17 cellular contexts compared by ENCODE assay signal in genomic region chr17:19321481-19322128, GRCh38. TPM values are rescaled to one million over a fixed set of nuclear protein-coding genes. Genes with fewer than 3 reads are reported as not detected.
A peak's percentile ranks its signal among the peaks of the same experiment; 100 is the strongest.
DNase-seq lines count a peak whose midpoint lies in the region; ATAC-seq, FAIRE-seq and TF ChIP-seq lines count a peak whose summit lies in the region.
"Had no signal": no experiment of that assay in that cellular context is flagged by ENCODE, and none has a peak within 500 bp of the region (broad histone marks: within the 10 kb centered on the region; RNA-seq: fewer than 3 reads in every experiment).

No MANE protein-coding gene starts in this region.

- H3K79me2 ChIP-seq in MM.1S (ENCODE audit: low read length), result no peaks in the 10 kb centered on the region
- no peaks in the 10 kb centered on the region for H3K79me2 ChIP-seq in endothelial cell of umbilical vein (ENCODE audit: control insufficient read depth, insufficient read depth, low read length)
- H3K79me2 ChIP-seq in HepG2 (ENCODE audit: insufficient read depth, low read length), result no peaks in the 10 kb centered on the region
- H3K79me2 ChIP-seq: parathyroid adenoma had no signal

- H4K20me1 ChIP-seq in MM.1S (ENCODE audit: insufficient read depth, low read length) (no peaks in the 10 kb centered on the region), endothelial cell of umbilical vein (replicated peaks; ENCODE audit: control insufficient read depth, extremely low read depth, insufficient read depth, low read length) (no peaks in the 10 kb centered on the region), HepG2 (ENCODE audit: insufficient read depth, low read length) (no peaks in the 10 kb centered on the region)

- peaks cover 5% of the 10 kb centered on the region; the same call in 1 of the 2 replicates for H3F3A ChIP-seq in MM.1S (ENCODE audit: insufficient read depth, low read length)

- WGBS in HepG2 (ENCODE audit: low lambda C conversion rate), result 85% methylated on average over 9 of the region's 9 CpGs

- TF ChIP-seq EP300 in HepG2 (IDR thresholded peaks at IDR 0.05; ENCODE audit: low read depth in 2 of 2, low read length in 2 of 2) (no peak), HepG2 (CRISPR knock-in tag; IDR thresholded peaks at IDR 0.05; ENCODE audit: borderline replicate concordance) (no peak)

- no peak for ATAC-seq in HepG2
- ATAC-seq in naive thymus-derived CD4-positive, alpha-beta T cell, result no peak
- ATAC-seq: activated naive CD4-positive, alpha-beta T cell treated with anti-CD3 and anti-CD28 coated beads, Interleukin-2, amount 50 U/mL, for 72 hours had no signal

- no peak overlapping the region for H2AFZ ChIP-seq in MM.1S (ENCODE audit: low read length)
- no peak overlapping the region for H2AFZ ChIP-seq in endothelial cell of umbilical vein (ENCODE audit: low read depth, low read length)
- H2AFZ ChIP-seq in HepG2 (ENCODE audit: low read length), result no peak overlapping the region
- H2AFZ ChIP-seq: parathyroid adenoma had no signal

- in situ Hi-C loops in HepG2 (cut with HindIII; ENCODE audit: extremely low pct_ligation_motif_present, low pct_unique_long_range_greater_than_20kb), result no loop called here

- H3K9me3 ChIP-seq in MM.1S (replicated peaks; ENCODE audit: insufficient read depth, low read length), result no peaks in the 10 kb centered on the region
- H3K9me3 ChIP-seq in endothelial cell of umbilical vein (replicated peaks; ENCODE audit: control insufficient read depth, insufficient read depth, low read length), result no peaks in the 10 kb centered on the region
- H3K9me3 ChIP-seq in HepG2 (ENCODE audit: low read length), result peaks cover 11% of the 10 kb centered on the region; the same call in 1 of the 2 replicates
- H3K9me3 ChIP-seq in naive thymus-derived CD4-positive, alpha-beta T cell (ENCODE audit: control insufficient read depth in 2 of 3, low read length in 3 of 3), result no peaks in the 10 kb centered on the region

- no peak overlapping the region for H3K27ac ChIP-seq in MM.1S (ENCODE audit: low read length)
- no peak overlapping the region for H3K27ac ChIP-seq in endothelial cell of umbilical vein (ENCODE audit: insufficient read depth, low read depth, low read length)
- no peak overlapping the region for H3K27ac ChIP-seq in HepG2 (ENCODE audit: extremely low read length, insufficient read depth, low read length)
- no peak overlapping the region for H3K27ac ChIP-seq in naive thymus-derived CD4-positive, alpha-beta T cell (ENCODE audit: low read depth, low read length)
- H3K27ac ChIP-seq: parathyroid adenoma, VCaP had no signal

- H3K36me3 ChIP-seq in BJ (ENCODE audit: control insufficient read depth, insufficient read depth, low read length) (peaks cover 5% of the 10 kb centered on the region), MM.1S (replicated peaks; ENCODE audit: insufficient read depth, low read length) (no peaks in the 10 kb centered on the region), endothelial cell of umbilical vein (ENCODE audit: control insufficient read depth in 2 of 2, extremely low read depth in 1 of 2, insufficient read depth in 2 of 2, low read length in 2 of 2) (peaks cover 0 to 3% of the 10 kb centered on the region in 2 experiments), HepG2 (replicated peaks in 1 of 2; ENCODE audit: control insufficient read depth in 1 of 2, insufficient read depth in 2 of 2, low read length in 2 of 2) (no peaks in the 10 kb centered on the region; a peak in 1 of 5 replicates)
- no peaks in the 10 kb centered on the region for H3K36me3 ChIP-seq in naive thymus-derived CD4-positive, alpha-beta T cell (ENCODE audit: control insufficient read depth in 2 of 3, insufficient read depth in 3 of 3, low read length in 3 of 3)

- TF ChIP-seq POLR2A in endothelial cell of umbilical vein (IDR thresholded peaks at IDR 0.05; ENCODE audit: low read depth, low read length), result no peak
- no peak for TF ChIP-seq POLR2A in HepG2 (IDR thresholded peaks at IDR 0.05; ENCODE audit: insufficient read depth in 1 of 2, low read depth in 2 of 2, low read length in 2 of 2)

- H3K27me3 ChIP-seq in BJ (ENCODE audit: control insufficient read depth, insufficient read depth, low read length), result no peaks in the 10 kb centered on the region
- H3K27me3 ChIP-seq in MM.1S (replicated peaks; ENCODE audit: insufficient read depth, low read length), result no peaks in the 10 kb centered on the region
- H3K27me3 ChIP-seq in endothelial cell of umbilical vein (ENCODE audit: control insufficient read depth in 2 of 2, insufficient read depth in 2 of 2, low read length in 2 of 2), result no peaks in the 10 kb centered on the region
- no peaks in the 10 kb centered on the region for H3K27me3 ChIP-seq in HepG2 (ENCODE audit: control insufficient read depth in 1 of 2, insufficient read depth in 2 of 2, low read length in 2 of 2)
- no peaks in the 10 kb centered on the region for H3K27me3 ChIP-seq in naive thymus-derived CD4-positive, alpha-beta T cell (ENCODE audit: control insufficient read depth in 2 of 2, insufficient read depth in 2 of 2, low read length in 2 of 2)

- no TSS peak for BruUV-seq in endothelial cell of umbilical vein (replicated peaks; lab: Mats Ljungman, UMichigan)
- no TSS peak for BruUV-seq in HepG2 (replicated peaks; lab: Mats Ljungman, UMichigan)

- H3K4me3 Mint-ChIP-seq in naive thymus-derived CD4-positive, alpha-beta T cell, result no peak overlapping the region

- no peak for DNase-seq in BJ (ENCODE audit: low read depth)
- DNase-seq in MM.1S, result no peak
- DNase-seq in endothelial cell of umbilical vein (ENCODE audit: low read depth, low spot score), result no peak
- no peak for DNase-seq in HepG2 (ENCODE audit: low spot score)
- no peak for DNase-seq in naive thymus-derived CD4-positive, alpha-beta T cell
- no peak for DNase-seq in GM19238 (ENCODE audit: insufficient read length, low spot score)
- no peak for DNase-seq in cortex of kidney (lab: John Stamatoyannopoulos, UW)
- DNase-seq in inferior parietal cortex (ENCODE audit: extremely low spot score), result no peak
- DNase-seq: DMS53; NCI-H1417 treated with DMSO at 0.1 percent for 48 hours; NCI-H510A treated with DMSO at 0.1 percent for 48 hours; SHP77; stimulated activated CD4-positive, alpha-beta T cell treated with anti-CD3 and anti-CD28 coated beads, Interleukin-2, amount 100 ng/mL, for 48 hours; stimulated activated naive CD4-positive, alpha-beta T cell had no signal

- H3K36me3 Mint-ChIP-seq in naive thymus-derived CD4-positive, alpha-beta T cell, result peaks cover 0 to 16% (median 5%) of the 10 kb centered on the region in 5 donors

- peak; percentile 18 for TF ChIP-seq CTCF in BJ (IDR thresholded peaks at IDR 0.05; ENCODE audit: insufficient read depth, low read depth, low read length)
- peak; percentile 26 for TF ChIP-seq CTCF in MM.1S (IDR thresholded peaks at IDR 0.05; ENCODE audit: low read length)
- peak; percentile 11 to 28 for TF ChIP-seq CTCF in endothelial cell of umbilical vein (IDR thresholded peaks at IDR 0.05; ENCODE audit: extremely low read depth in 1 of 2, insufficient read depth in 1 of 2, low read depth in 1 of 2, low read length in 2 of 2)
- peak; percentile 46 for TF ChIP-seq CTCF in HepG2 (CRISPR knock-in tag; IDR thresholded peaks at IDR 0.05)

- H3K9ac ChIP-seq in MM.1S (ENCODE audit: low read length) (no peak overlapping the region), endothelial cell of umbilical vein (replicated peaks; ENCODE audit: extremely low read depth, insufficient read depth, low read length) (no peak overlapping the region), HepG2 (ENCODE audit: insufficient read depth, low read depth, low read length) (no peak overlapping the region)
- H3K9ac ChIP-seq: parathyroid adenoma had no signal

- intact Hi-C loops in endothelial cell of umbilical vein (cut with micrococcal nuclease) (no loop called here), HepG2 (cut with micrococcal nuclease; ENCODE audit: unreplicated experiment) (no loop called here)
- intact Hi-C loops in naive thymus-derived CD4-positive, alpha-beta T cell (cut with micrococcal nuclease), result no loop called here

- H3K9me3 Mint-ChIP-seq in naive thymus-derived CD4-positive, alpha-beta T cell, result peaks cover 0 to 20% (median 7%) of the 10 kb centered on the region in 11 donors

- no peak overlapping the region for H3K4me3 ChIP-seq in BJ (ENCODE audit: low read depth, low read length)
- no peak overlapping the region for H3K4me3 ChIP-seq in MM.1S (ENCODE audit: low read length)
- no peak overlapping the region for H3K4me3 ChIP-seq in endothelial cell of umbilical vein (replicated peaks in 1 of 3; ENCODE audit: insufficient read depth in 1 of 3, low read depth in 1 of 3, low read length in 3 of 3)
- H3K4me3 ChIP-seq in HepG2 (replicated peaks in 1 of 3; ENCODE audit: insufficient read depth in 1 of 3, low read depth in 2 of 3, low read length in 3 of 3), result no peak overlapping the region
- H3K4me3 ChIP-seq in naive thymus-derived CD4-positive, alpha-beta T cell (ENCODE audit: low read length), result no peak overlapping the region

- no peaks in the 10 kb centered on the region for H3K9me2 ChIP-seq in MM.1S (replicated peaks; ENCODE audit: insufficient read depth, low read length)

- H3K27ac Mint-ChIP-seq in naive thymus-derived CD4-positive, alpha-beta T cell, result no peak overlapping the region
- H3K27ac Mint-ChIP-seq: activated naive CD4-positive, alpha-beta T cell treated with anti-CD3 and anti-CD28 coated beads, Interleukin-2, amount 50 U/mL, for 72 hours had no signal

- H3K4me2 ChIP-seq in MM.1S (ENCODE audit: low read depth, low read length), result no peak overlapping the region
- no peak overlapping the region for H3K4me2 ChIP-seq in endothelial cell of umbilical vein (ENCODE audit: insufficient read depth, low read length)
- no peak overlapping the region for H3K4me2 ChIP-seq in HepG2 (ENCODE audit: low read depth, low read length)

- H3K4me1 Mint-ChIP-seq in naive thymus-derived CD4-positive, alpha-beta T cell, result no peaks in the 10 kb centered on the region

- dilution Hi-C loops in endothelial cell of umbilical vein (cut with MboI; ENCODE audit: extremely low pct_ligation_motif_present, low sequenced_read_pairs), result no loop called here

- POLR2A ChIA-PET in BJ (lab: Charles Lee) (no interaction called here), endothelial cell of umbilical vein (lab: Charles Lee) (no interaction called here), HepG2 (lab: Yijun Ruan, JAX) (interaction anchor here (1.0 to 2.6 kb wide), 2 partner anchors 17 to 25 kb away, joined by 3 to 6 read pairs; no protein-coding TSS in a partner anchor)
- POLR2A ChIA-PET in naive thymus-derived CD4-positive, alpha-beta T cell (lab: Charles Lee), result no interaction called here

- H3K9me1 ChIP-seq in endothelial cell of umbilical vein (replicated peaks; ENCODE audit: control insufficient read depth, extremely low read depth, insufficient read depth, low read length), result no peaks in the 10 kb centered on the region

- TF ChIP-seq RAD21 in HepG2 (CRISPR knock-in tag; IDR thresholded peaks at IDR 0.05), result no peak

- peaks cover 13% of the 10 kb centered on the region for H3K4me1 ChIP-seq in MM.1S (ENCODE audit: low read length)
- H3K4me1 ChIP-seq in endothelial cell of umbilical vein (ENCODE audit: control insufficient read depth, extremely low read depth, insufficient read depth, low read length), result peaks cover 14% of the 10 kb centered on the region
- H3K4me1 ChIP-seq in HepG2 (ENCODE audit: insufficient read depth, low read length), result peaks cover 16% of the 10 kb centered on the region
- no peaks in the 10 kb centered on the region for H3K4me1 ChIP-seq in naive thymus-derived CD4-positive, alpha-beta T cell (ENCODE audit: control insufficient read depth in 2 of 2, insufficient read depth in 2 of 2, low read length in 2 of 2)

- CTCF ChIA-PET in BJ (lab: Yijun Ruan, JAX) (interaction anchor here (0.7 to 2.0 kb wide), 9 partner anchors 12 to 441 kb away, joined by 3 to 5 read pairs (median 4); no protein-coding TSS in a partner anchor), endothelial cell of umbilical vein (lab: Charles Lee) (interaction anchor here (0.8 to 4.5 kb wide), 6 partner anchors 10 to 73 kb away, joined by 3 to 25 read pairs (median 8); no protein-coding TSS in a partner anchor), HepG2 (lab: Yijun Ruan, JAX; ENCODE audit: low intra/inter-chr PET ratio, low total read pairs) (no interaction called here)
- CTCF ChIA-PET in naive thymus-derived CD4-positive, alpha-beta T cell (lab: Charles Lee), result no interaction called here

- FAIRE-seq in endothelial cell of umbilical vein (lab: Jason Lieb, UNC) (no peak), HepG2 (lab: Jason Lieb, UNC) (no peak)

- peaks cover 0 to 21% (median 13%) of the 10 kb centered on the region in 5 donors for H3K27me3 Mint-ChIP-seq in naive thymus-derived CD4-positive, alpha-beta T cell

RNA-seq across cellular contexts. Expression of gene B9D1, which starts 40.9 kb away (rescaled TPM):
- polyA plus RNA-seq in BJ (2011; rRNA removed) (43.3 and 55.8 TPM in 2 replicates), endothelial cell of umbilical vein (55.8 and 66.0 TPM in 2 replicates), HepG2 (2011; rRNA removed) (28.7 and 31.1 TPM in 2 replicates)
- 10.3 and 24.5 TPM in 2 replicates for polyA minus RNA-seq in BJ (2011; rRNA and poly(A)+ RNA removed)
- total RNA-seq in endothelial cell of umbilical vein (17.9 and 20.5 TPM in 2 replicates), HepG2 (2016; rRNA removed; fragmentation: Illumina TruSeq; extraction: Trizol) (26.2 and 27.7 TPM in 2 replicates)
- polyA plus RNA-seq in endothelial cell of umbilical vein (2011; cell fraction: cytosol; rRNA removed), result 61.3 TPM in 2 replicates
- polyA plus RNA-seq in endothelial cell of umbilical vein (2011; cell fraction: nucleus; rRNA removed), result 32.8 and 53.9 TPM in 2 replicates
- 21.0 and 27.2 TPM in 2 replicates for polyA plus RNA-seq in endothelial cell of umbilical vein (2012)
- polyA minus RNA-seq in endothelial cell of umbilical vein, result 40.3 and 46.5 TPM in 2 replicates
- 20.5 TPM for polyA minus RNA-seq in endothelial cell of umbilical vein (2011; cell fraction: cytosol; rRNA and poly(A)+ RNA removed)
- 13.0 and 17.7 TPM in 2 replicates for polyA minus RNA-seq in endothelial cell of umbilical vein (2011; cell fraction: nucleus; rRNA and poly(A)+ RNA removed)
- 7.2 and 9.1 TPM in 2 replicates for total RNA-seq in HepG2 (2016; cell fraction: cytosol; rRNA removed; fragmentation: Illumina TruSeq; extraction: Trizol; ENCODE audit: low read depth)
- 28.5 TPM in 2 replicates for total RNA-seq in HepG2 (2016; cell fraction: insoluble cytoplasmic fraction; rRNA removed; fragmentation: Illumina TruSeq; extraction: Trizol)
- 9.6 and 12.5 TPM in 2 replicates for total RNA-seq in HepG2 (2016; cell fraction: membrane; rRNA removed; fragmentation: Illumina TruSeq; extraction: Trizol)
- total RNA-seq in HepG2 (2016; cell fraction: nucleus; rRNA removed; fragmentation: Illumina TruSeq; extraction: Trizol), result 16.8 and 19.2 TPM in 2 replicates
- polyA plus RNA-seq in HepG2 (2011; cell fraction: cytosol; rRNA removed), result 19.7 and 34.3 TPM in 2 replicates
- 46.3 and 48.7 TPM in 2 replicates for polyA plus RNA-seq in HepG2 (2011; cell fraction: nucleus; rRNA removed)
- polyA plus RNA-seq in HepG2 (2012), result 11.8 and 12.8 TPM in 2 replicates
- 6.7 and 10.3 TPM in 2 replicates for polyA plus RNA-seq in HepG2 (2016; cell fraction: cytosol; fragmentation: Illumina TruSeq; extraction: Trizol; ENCODE audit: low read depth)
- polyA plus RNA-seq in HepG2 (2016; cell fraction: insoluble cytoplasmic fraction; fragmentation: Illumina TruSeq; extraction: Trizol; ENCODE audit: low read depth), result 27.9 and 32.0 TPM in 2 replicates
- polyA plus RNA-seq in HepG2 (2016; cell fraction: membrane; fragmentation: Illumina TruSeq; extraction: Trizol; ENCODE audit: low read depth), result 6.2 and 7.2 TPM in 2 replicates
- 31.9 and 36.2 TPM in 2 replicates for polyA plus RNA-seq in HepG2 (2016; cell fraction: nucleus; fragmentation: Illumina TruSeq; extraction: Trizol; ENCODE audit: insufficient read depth, low read depth)
- polyA minus RNA-seq in HepG2 (2011; rRNA and poly(A)+ RNA removed; ENCODE audit: low replicate concordance), result 24.4 and 68.8 TPM in 2 replicates
- polyA minus RNA-seq in HepG2 (2011; cell fraction: cytosol; rRNA and poly(A)+ RNA removed), result 7.4 and 11.4 TPM in 2 replicates
- 19.1 and 22.0 TPM in 2 replicates for polyA minus RNA-seq in HepG2 (2011; cell fraction: nucleus; rRNA and poly(A)+ RNA removed)
- total RNA-seq in naive thymus-derived CD4-positive, alpha-beta T cell, result 1 to 10 TPM in 4 of 5 experiments, under 1 TPM in 1; 0.58 to 5.0 (median 2.4) TPM
- polyA plus RNA-seq in naive thymus-derived CD4-positive, alpha-beta T cell, result under 1 TPM in 1 of 2 donors, not detected in 1; 0.58 TPM

RNA-seq across cellular contexts. Expression of gene MAPK7, which starts 56.7 kb away (rescaled TPM):
- polyA plus RNA-seq in BJ (2011; rRNA removed), result 6.0 and 10.7 TPM in 2 replicates
- 22.8 and 39.5 TPM in 2 replicates for polyA minus RNA-seq in BJ (2011; rRNA and poly(A)+ RNA removed)
- 26.0 and 30.7 TPM in 2 replicates for total RNA-seq in endothelial cell of umbilical vein
- 16.8 and 17.2 TPM in 2 replicates for polyA plus RNA-seq in endothelial cell of umbilical vein
- 12.4 and 14.9 TPM in 2 replicates for polyA plus RNA-seq in endothelial cell of umbilical vein (2011; cell fraction: cytosol; rRNA removed)
- 25.6 and 30.1 TPM in 2 replicates for polyA plus RNA-seq in endothelial cell of umbilical vein (2011; cell fraction: nucleus; rRNA removed)
- 17.8 and 21.8 TPM in 2 replicates for polyA plus RNA-seq in endothelial cell of umbilical vein (2012)
- polyA minus RNA-seq in endothelial cell of umbilical vein, result 36.6 and 36.7 TPM in 2 replicates
- 9.1 TPM for polyA minus RNA-seq in endothelial cell of umbilical vein (2011; cell fraction: cytosol; rRNA and poly(A)+ RNA removed)
- polyA minus RNA-seq in endothelial cell of umbilical vein (2011; cell fraction: nucleus; rRNA and poly(A)+ RNA removed), result 24.8 and 29.8 TPM in 2 replicates
- 2.9 and 3.7 TPM in 2 replicates for total RNA-seq in HepG2 (2016; rRNA removed; fragmentation: Illumina TruSeq; extraction: Trizol)
- 2.7 and 3.5 TPM in 2 replicates for total RNA-seq in HepG2 (2016; cell fraction: cytosol; rRNA removed; fragmentation: Illumina TruSeq; extraction: Trizol; ENCODE audit: low read depth)
- total RNA-seq in HepG2 (2016; cell fraction: insoluble cytoplasmic fraction; rRNA removed; fragmentation: Illumina TruSeq; extraction: Trizol), result 3.5 and 4.6 TPM in 2 replicates
- 4.4 and 4.5 TPM in 2 replicates for total RNA-seq in HepG2 (2016; cell fraction: membrane; rRNA removed; fragmentation: Illumina TruSeq; extraction: Trizol)
- 5.1 and 5.6 TPM in 2 replicates for total RNA-seq in HepG2 (2016; cell fraction: nucleus; rRNA removed; fragmentation: Illumina TruSeq; extraction: Trizol)
- polyA plus RNA-seq in HepG2 (2011; rRNA removed), result 5.9 and 6.4 TPM in 2 replicates
- polyA plus RNA-seq in HepG2 (2011; cell fraction: cytosol; rRNA removed), result 2.6 TPM in 2 replicates
- 15.5 and 19.3 TPM in 2 replicates for polyA plus RNA-seq in HepG2 (2011; cell fraction: nucleus; rRNA removed)
- polyA plus RNA-seq in HepG2 (2012), result 4.7 and 7.2 TPM in 2 replicates
- polyA plus RNA-seq in HepG2 (2016; cell fraction: cytosol; fragmentation: Illumina TruSeq; extraction: Trizol; ENCODE audit: low read depth), result 2.3 and 3.1 TPM in 2 replicates
- 5.8 and 8.5 TPM in 2 replicates for polyA plus RNA-seq in HepG2 (2016; cell fraction: insoluble cytoplasmic fraction; fragmentation: Illumina TruSeq; extraction: Trizol; ENCODE audit: low read depth)
- 4.2 TPM in 2 replicates for polyA plus RNA-seq in HepG2 (2016; cell fraction: membrane; fragmentation: Illumina TruSeq; extraction: Trizol; ENCODE audit: low read depth)
- polyA plus RNA-seq in HepG2 (2016; cell fraction: nucleus; fragmentation: Illumina TruSeq; extraction: Trizol; ENCODE audit: insufficient read depth, low read depth), result 12.9 and 19.5 TPM in 2 replicates
- 23.8 and 23.9 TPM in 2 replicates for polyA minus RNA-seq in HepG2 (2011; rRNA and poly(A)+ RNA removed; ENCODE audit: low replicate concordance)
- 4.7 and 7.5 TPM in 2 replicates for polyA minus RNA-seq in HepG2 (2011; cell fraction: cytosol; rRNA and poly(A)+ RNA removed)
- 20.3 and 20.4 TPM in 2 replicates for polyA minus RNA-seq in HepG2 (2011; cell fraction: nucleus; rRNA and poly(A)+ RNA removed)
- total RNA-seq in naive thymus-derived CD4-positive, alpha-beta T cell, result 10 to 100 TPM; 18.7 to 50.5 (median 28.2) TPM
- polyA plus RNA-seq in naive thymus-derived CD4-positive, alpha-beta T cell, result 10 to 100 TPM in 1 of 2 donors, 1 to 10 TPM in 1; 4.3 to 12.9 TPM

Comparison
In these comparisons a context has a peak if more than half of its experiments do, and no peak if none do; other contexts are left out.
1. RNA of gene B9D1, which starts 40.9 kb away (polyA plus RNA-seq): 21.0 to 66.0 TPM in endothelial cell of umbilical vein, 43.3 to 55.8 TPM in BJ and 6.2 to 48.7 TPM in HepG2; 0.58 TPM in naive thymus-derived CD4-positive, alpha-beta T cell; every median in the first group is over 4 times any median in the second.
2. CTCF ChIA-PET loops: an anchor here in BJ (0.7 to 2.0 kb wide) and endothelial cell of umbilical vein (0.8 to 4.5 kb wide); none called in HepG2 and naive thymus-derived CD4-positive, alpha-beta T cell.
3. Peak in every context shown above with its lines, with median percentiles within 50 percentile points of each other: CTCF ChIP-seq.